ENCODE assay signal across 8 cellular contexts in genomic region chr3:4834403-4834866, GRCh38.
DNase-seq lines count a peak whose midpoint lies in the region; ATAC-seq and TF ChIP-seq lines count a peak whose summit lies in the region.

No MANE protein-coding gene starts in this region.

- H3K4me3 ChIP-seq in spleen, result no peak overlapping the region
- H3K4me3 ChIP-seq in ascending aorta, result no peak overlapping the region
- no peak overlapping the region for H3K4me3 ChIP-seq in hepatocyte

- TF ChIP-seq CTCF in spleen (IDR thresholded peaks at IDR 0.05 in 8 of 11, conservative IDR thresholded peaks at IDR 0.05 in 3 of 11) (no peak), ascending aorta (IDR thresholded peaks at IDR 0.05) (no peak), hepatocyte (IDR thresholded peaks at IDR 0.05; ENCODE audit: poor library complexity) (no peak)

- no peak overlapping the region for H2AFZ ChIP-seq in hepatocyte

- H3K4me1 ChIP-seq in spleen, result peaks cover 16 to 68% (median 54%) of the 10 kb centered on the region in 6 donors
- peaks cover 11 to 12% of the 10 kb centered on the region in 2 donors for H3K4me1 ChIP-seq in ascending aorta
- peaks cover 9% of the 10 kb centered on the region for H3K4me1 ChIP-seq in hepatocyte (ENCODE audit: insufficient read depth)

- H3K9me3 ChIP-seq in spleen (no peaks in the 10 kb centered on the region), ascending aorta (no peaks in the 10 kb centered on the region), hepatocyte (ENCODE audit: low read depth) (no peaks in the 10 kb centered on the region)

- H3K27ac ChIP-seq in spleen, result peak overlapping the region in 5 of 8 donors; percentile 12 to 69 (median 34)
- no peak overlapping the region for H3K27ac ChIP-seq in ascending aorta
- no peak overlapping the region for H3K27ac ChIP-seq in hepatocyte

- no peaks in the 10 kb centered on the region for H3K27me3 ChIP-seq in spleen (replicated peaks in 1 of 7)
- H3K27me3 ChIP-seq in ascending aorta, result no peaks in the 10 kb centered on the region
- no peaks in the 10 kb centered on the region for H3K27me3 ChIP-seq in hepatocyte

- H3K9me2 ChIP-seq in hepatocyte (replicated peaks; ENCODE audit: insufficient read depth), result no peaks in the 10 kb centered on the region

- H3K4me2 ChIP-seq in hepatocyte, result no peak overlapping the region

- peak; percentile 44 for DNase-seq in activated T-cell treated with anti-CD3 and anti-CD28 coated beads for 1 hour (ENCODE audit: low read depth)
- DNase-seq in spleen, result peak; percentile 85
- no peak for DNase-seq in NCI-H1048 (lab: John Stamatoyannopoulos, UW)
- no peak for DNase-seq in HK-2 (ENCODE audit: unreplicated experiment)
- DNase-seq in ascending aorta (ENCODE audit: low spot score in 2 of 2), result no peak
- DNase-seq in hepatocyte (ENCODE audit: low spot score), result no peak

- no peak for TF ChIP-seq POLR2A in spleen (IDR thresholded peaks at IDR 0.05)

- no peaks in the 10 kb centered on the region for H4K20me1 ChIP-seq in hepatocyte (ENCODE audit: insufficient read depth, poor library complexity, severe bottlenecking)

- 23 to 43% (median 37%) methylated on average over 8 of the region's 8 CpGs for WGBS in spleen, 5 donors
- WGBS in hepatocyte (ENCODE audit: low lambda C conversion rate, missing lambda C conversion rate), result 90% methylated on average over 8 of the region's 8 CpGs

- no peaks in the 10 kb centered on the region for H3K79me2 ChIP-seq in hepatocyte

- ATAC-seq in GM21367 (IDR thresholded peaks at IDR 0.05; ENCODE audit: unreplicated experiment), result peak; percentile 50
- ATAC-seq in HG03575 (IDR thresholded peaks at IDR 0.05; ENCODE audit: extremely low read depth, insufficient number of reproducible peaks, low FRiP score, unreplicated experiment), result peak; percentile 28

- intact Hi-C loops in spleen (cut with DNase I; ENCODE audit: low total_unique reads) (no loop called here), ascending aorta (cut with DNase I) (no loop called here)

- H3K36me3 ChIP-seq in spleen (peaks cover 0 to 73% (median 8%) of the 10 kb centered on the region in 6 donors), ascending aorta (peaks cover 12 to 32% of the 10 kb centered on the region in 2 donors), hepatocyte (replicated peaks; ENCODE audit: insufficient read depth, low read depth) (no peaks in the 10 kb centered on the region)

Comparison
In these comparisons a context has a peak if more than half of its experiments do, and no peak if none do; other contexts are left out.
1. DNase-seq: peak in activated T-cell treated with anti-CD3 and anti-CD28 coated beads for 1 hour (single experiment) and spleen (single experiment); none in NCI-H1048 (single experiment), HK-2 (single experiment), ascending aorta (0 of 2) and hepatocyte (single experiment).
2. H3K27ac ChIP-seq: peak in spleen (5 of 8); none in ascending aorta (0 of 2) and hepatocyte (single experiment).